1 cellular context compared by ENCODE assay signal in the genomic region with DNA sequence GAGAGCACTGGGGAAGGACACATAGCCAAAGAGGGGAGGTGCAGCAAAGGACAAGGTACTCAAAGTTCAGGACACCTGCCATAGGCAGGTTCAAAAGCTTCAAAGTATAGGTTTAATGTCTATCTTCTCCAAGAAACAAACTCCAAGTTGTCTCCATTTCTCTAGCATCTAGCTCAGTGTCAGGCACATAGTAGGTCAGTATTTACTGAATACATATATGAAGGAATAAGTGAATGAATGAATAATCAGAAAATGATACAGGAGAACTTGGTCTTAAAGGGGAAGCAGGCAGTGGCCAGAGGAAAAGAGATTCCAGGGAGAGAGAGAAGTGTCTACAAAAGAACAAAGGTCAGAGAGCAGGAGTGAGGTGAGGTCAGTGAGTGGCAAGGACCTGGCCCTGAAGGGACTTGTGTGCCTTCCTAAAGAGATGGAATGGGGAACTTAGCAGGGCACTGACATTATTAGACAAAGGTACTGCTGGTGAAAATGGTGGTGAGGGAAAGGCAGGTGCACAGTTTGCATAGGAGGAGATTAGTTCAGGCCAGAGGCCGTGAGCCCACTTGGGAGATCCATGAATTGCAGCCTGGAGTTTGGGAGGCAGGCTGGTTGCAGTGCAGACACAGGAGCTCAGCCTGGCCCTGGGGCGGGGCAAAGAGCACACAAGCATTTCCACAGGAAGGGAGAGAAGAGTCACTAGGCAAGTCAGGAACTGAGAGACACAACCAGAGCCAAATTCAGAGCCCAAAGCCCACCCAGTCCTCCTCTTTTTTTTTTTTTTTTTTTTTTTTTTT.
TF ChIP-seq lines count a peak whose summit lies in the region.

No MANE protein-coding gene starts in this region.

TF ChIP-seq in H1, 55 proteins besides CTCF, POLR2A, EP300 and RAD21:
- TF ChIP-seq BACH1 (IDR thresholded peaks at IDR 0.05; ENCODE audit: low read length) (no peak), POLR2AphosphoS5 (IDR thresholded peaks at IDR 0.05; ENCODE audit: low read depth, low read length) (no peak), CBX5 (IDR thresholded peaks at IDR 0.05; ENCODE audit: low read depth, low read length) (no peak), ASH2L (IDR thresholded peaks at IDR 0.05; ENCODE audit: low read length) (no peak), KDM1A (IDR thresholded peaks at IDR 0.05; ENCODE audit: borderline replicate concordance, low read length) (no peak), JUN (IDR thresholded peaks at IDR 0.05; ENCODE audit: low read depth, low read length) (no peak), EZH2 (IDR thresholded peaks at IDR 0.05; ENCODE audit: low read depth, low read length, severe bottlenecking) (no peak), YY1 (IDR thresholded peaks at IDR 0.05; ENCODE audit: low read depth, low read length) (no peak), RXRA (IDR thresholded peaks at IDR 0.05; ENCODE audit: insufficient read depth, low read depth, low read length) (no peak), SIRT6 (IDR thresholded peaks at IDR 0.05; ENCODE audit: low read length) (no peak), GTF2F1 (IDR thresholded peaks at IDR 0.05; ENCODE audit: borderline replicate concordance, low read depth, low read length) (no peak), BRCA1 (IDR thresholded peaks at IDR 0.05; ENCODE audit: low read depth, low read length) (no peak)
- TF ChIP-seq, protein P1, sequence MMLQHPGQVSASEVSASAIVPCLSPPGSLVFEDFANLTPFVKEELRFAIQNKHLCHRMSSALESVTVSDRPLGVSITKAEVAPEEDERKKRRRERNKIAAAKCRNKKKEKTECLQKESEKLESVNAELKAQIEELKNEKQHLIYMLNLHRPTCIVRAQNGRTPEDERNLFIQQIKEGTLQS (IDR thresholded peaks at IDR 0.05; ENCODE audit: insufficient read depth, low read depth, low read length) = no peak
- TF ChIP-seq, protein P2, sequence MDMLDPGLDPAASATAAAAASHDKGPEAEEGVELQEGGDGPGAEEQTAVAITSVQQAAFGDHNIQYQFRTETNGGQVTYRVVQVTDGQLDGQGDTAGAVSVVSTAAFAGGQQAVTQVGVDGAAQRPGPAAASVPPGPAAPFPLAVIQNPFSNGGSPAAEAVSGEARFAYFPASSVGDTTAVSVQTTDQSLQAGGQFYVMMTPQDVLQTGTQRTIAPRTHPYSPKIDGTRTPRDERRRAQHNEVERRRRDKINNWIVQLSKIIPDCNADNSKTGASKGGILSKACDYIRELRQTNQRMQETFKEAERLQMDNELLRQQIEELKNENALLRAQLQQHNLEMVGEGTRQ (IDR thresholded peaks at IDR 0.05; ENCODE audit: low read length) = no peak
